19 cellular contexts compared by ENCODE assay signal in genomic region chr2:74745766-74746165, GRCh38.
"Had no signal": no experiment of that assay in that cellular context is flagged by ENCODE, and none has a peak within 500 bp of the region (broad histone marks: within the 10 kb centered on the region; RNA-seq: fewer than 3 reads in every experiment).

No MANE protein-coding gene starts in this region.

- H3K27ac ChIP-seq: ascending aorta, heart right ventricle, lower lobe of right lung, prostate gland, right atrium auricular region, stomach, upper lobe of right lung, VCaP had no signal

- DNase-seq: activated CD4-positive, CD25-positive, alpha-beta regulatory T cell treated with anti-CD3 and anti-CD28 coated beads, Interleukin-2, amount 50 U/mL, for 72 hours; activated CD8-positive, alpha-beta memory T cell treated with anti-CD3 and anti-CD28 coated beads for 24 hours; activated effector memory CD4-positive, alpha-beta T cell treated with anti-CD3 and anti-CD28 coated beads, Interleukin-2, amount 50 U/mL, for 16 hours; activated naive CD4-positive, alpha-beta T cell treated with anti-CD3 and anti-CD28 coated beads, Interleukin-2, amount 50 U/mL, for 16 hours; activated T-cell treated with anti-CD3 and anti-CD28 coated beads, Interleukin-2, amount 50 U/mL, for 72 hours; cerebellar nuclear complex; effector CD4-positive, alpha-beta T cell; esophagus squamous epithelium; heart right ventricle; lower lobe of right lung; midbrain; stimulated activated CD4-positive, alpha-beta T cell treated with anti-CD3 and anti-CD28 coated beads, Interleukin-15, amount 100 ng/mL, for 24 hours; stimulated activated CD4-positive, alpha-beta T cell treated with anti-CD3 and anti-CD28 coated beads, Interleukin-2, amount 100 ng/mL, for 48 hours; stomach; upper lobe of right lung had no signal

- H3K4me3 ChIP-seq: ascending aorta, esophagus squamous epithelium, heart right ventricle, lower lobe of right lung, prostate gland, right atrium auricular region, stomach, upper lobe of right lung had no signal

- H3K4me1 ChIP-seq: prostate gland had no signal

- H3K27me3 ChIP-seq: ascending aorta, right atrium auricular region, stomach, upper lobe of right lung had no signal

- H3K36me3 ChIP-seq: ascending aorta, esophagus squamous epithelium, heart right ventricle, lower lobe of right lung, prostate gland, right atrium auricular region, stomach, upper lobe of right lung had no signal

- H3K9me3 ChIP-seq: ascending aorta, esophagus squamous epithelium, heart right ventricle, lower lobe of right lung, prostate gland, right atrium auricular region, stomach, upper lobe of right lung had no signal

- ATAC-seq: activated T-cell treated with anti-CD3 and anti-CD28 coated beads, Interleukin-2, amount 50 U/mL, for 72 hours; heart right ventricle; lower lobe of right lung had no signal
